Comparison of ENCODE assay signal across 11 cellular contexts in genomic region chr3:140842984-140843649, GRCh38.
DNase-seq lines count a peak whose midpoint lies in the region; ATAC-seq, FAIRE-seq and TF ChIP-seq lines count a peak whose summit lies in the region.
"Had no signal": no experiment of that assay in that cellular context is flagged by ENCODE, and none has a peak within 500 bp of the region (broad histone marks: within the 10 kb centered on the region; RNA-seq: fewer than 3 reads in every experiment).

No MANE protein-coding gene starts in this region.

- RAD21 ChIA-PET in GM12878 (lab: Charles Lee; ENCODE audit: unreplicated experiment), result interaction anchor here (0.5 to 2.3 kb wide), 10 partner anchors 10 to 331 kb away, joined by 3 to 9 read pairs (median 4); no protein-coding TSS in a partner anchor

- TF ChIP-seq CTCF in GM12878 (IDR thresholded peaks at IDR 0.05 in 2 of 3, conservative IDR thresholded peaks at IDR 0.05 in 1 of 3; ENCODE audit: control insufficient read depth in 2 of 3, extremely low read depth in 1 of 3, insufficient read depth in 1 of 3, low read depth in 3 of 3, low read length in 3 of 3) (no peak), foreskin fibroblast (IDR thresholded peaks at IDR 0.05; ENCODE audit: low read depth, low read length) (no peak)

- H3K27ac ChIP-seq in GM12878 (ENCODE audit: control insufficient read depth, insufficient read depth), result peak overlapping the region; percentile 64

- H3K9me3 ChIP-seq in GM12878 (replicated peaks; ENCODE audit: control insufficient read depth, insufficient read depth, low read length), result no peaks in the 10 kb centered on the region
- H3K9me3 ChIP-seq: mucosa of descending colon had no signal

- intact Hi-C loops in GM12878 (cut with micrococcal nuclease; ENCODE audit: unreplicated experiment), result loop anchor here (5.0 kb wide), 1 partner anchor 91 kb away; no protein-coding TSS in a partner anchor

- DNase-seq in GM12878 (ENCODE audit: low read depth, low spot score) (peak; percentile 86), NCI-H446 (lab: John Stamatoyannopoulos, UW) (no peak), NCI-H2081 (lab: John Stamatoyannopoulos, UW) (no peak), activated gamma-delta T cell treated with Interleukin-2 at 50 U/mL for 16 hours (no peak), foreskin fibroblast (no peak)
- DNase-seq: activated CD4-positive, alpha-beta T cell treated with anti-CD3 and anti-CD28 coated beads for 36 hours; mucosa of descending colon had no signal

- TF ChIP-seq POLR2A in GM12878 (IDR thresholded peaks at IDR 0.05; ENCODE audit: low read depth, low read length), result no peak

- ATAC-seq in GM18511 (IDR thresholded peaks at IDR 0.05; ENCODE audit: unreplicated experiment) (peak; percentile 93), GM21576 (IDR thresholded peaks at IDR 0.05; ENCODE audit: unreplicated experiment) (peak; percentile 96), HG03342 (IDR thresholded peaks at IDR 0.05; ENCODE audit: unreplicated experiment) (peak; percentile 98), GM12878 (peak; percentile 96)
- ATAC-seq: activated CD4-positive, alpha-beta T cell treated with anti-CD3 and anti-CD28 coated beads for 36 hours; mucosa of descending colon had no signal

- H3K79me2 ChIP-seq in GM12878 (ENCODE audit: control insufficient read depth, insufficient read depth, low read length), result no peaks in the 10 kb centered on the region

- SMC1A ChIA-PET in GM12878 (lab: Charles Lee; ENCODE audit: uncharacterized antibody, unreplicated experiment), result interaction anchor here (0.6 to 2.3 kb wide), 20 partner anchors 8 to 344 kb away, joined by 3 to 13 read pairs (median 4); no protein-coding TSS in a partner anchor

- BruUV-seq in GM12878 (replicated peaks; lab: Mats Ljungman, UMichigan), result no TSS peak

- WGBS in GM12878 (ENCODE audit: insufficient coverage, insufficient replicate concordance, low lambda C conversion rate, missing lambda C conversion rate), result 3% methylated on average over 4 of the region's 4 CpGs

- TF ChIP-seq RAD21 in GM12878 (IDR thresholded peaks at IDR 0.05; ENCODE audit: insufficient read depth, low read depth, low read length), result no peak

- 0 out of 2 replicates have a peak overlapping the region, but pooled peaks have one; percentile 23 for H3K4me3 ChIP-seq in GM12878
- H3K4me3 ChIP-seq in foreskin fibroblast (ENCODE audit: low read depth in 1 of 2, low read length in 2 of 2), result no peak overlapping the region
- H3K4me3 ChIP-seq: mucosa of descending colon had no signal

- POLR2A ChIA-PET in GM12878 (lab: Charles Lee), result interaction anchor here (1.0 to 2.0 kb wide), 3 partner anchors 10 to 118 kb away, joined by 3 to 6 read pairs (median 5); no protein-coding TSS in a partner anchor

- in situ Hi-C loops in GM12878 (cut with MboI), result no loop called here

- peak overlapping the region; percentile 78 for H3K4me2 ChIP-seq in GM12878 (ENCODE audit: control insufficient read depth, insufficient read depth)

- H2AFZ ChIP-seq in GM12878 (ENCODE audit: control insufficient read depth, low read depth, low read length), result peak overlapping the region; percentile 67

- H3K27me3 ChIP-seq in GM12878 (replicated peaks in 1 of 2; ENCODE audit: control insufficient read depth in 2 of 2, insufficient read depth in 2 of 2, low read length in 1 of 2), result no peaks in the 10 kb centered on the region

- H3K36me3 ChIP-seq in GM12878 (ENCODE audit: control insufficient read depth in 2 of 2, insufficient read depth in 2 of 2, low read length in 1 of 2), result no peaks in the 10 kb centered on the region

- peaks cover 27% of the 10 kb centered on the region for H3K4me1 ChIP-seq in GM12878 (ENCODE audit: control insufficient read depth, insufficient read depth, low read length)

- H3K9ac ChIP-seq in GM12878 (ENCODE audit: control insufficient read depth, insufficient read depth, low read length), result no peak overlapping the region

- CTCF ChIA-PET in GM12878 (lab: Yijun Ruan, JAX), result interaction anchor here (0.8 to 2.0 kb wide), 8 partner anchors 10 to 389 kb away, joined by 3 to 6 read pairs (median 3); partner anchors contain the start of gene PXYLP1

- H4K20me1 ChIP-seq in GM12878 (ENCODE audit: control insufficient read depth, insufficient read depth), result no peaks in the 10 kb centered on the region

- peak; percentile 95 for FAIRE-seq in GM12878 (lab: Jason Lieb, UNC)
- FAIRE-seq: D721Med had no signal

- TF ChIP-seq EP300 in GM12878 (IDR thresholded peaks at IDR 0.05; ENCODE audit: borderline replicate concordance in 1 of 2, control insufficient read depth in 1 of 2, low read depth in 2 of 2, low read length in 2 of 2), result peak; percentile 25 to 77; a peak in 1 of 4 replicates

TF ChIP-seq in GM12878, 131 proteins besides CTCF, POLR2A, EP300 and RAD21 (continues in another document):
- TF ChIP-seq EGR1 (IDR thresholded peaks at IDR 0.05; ENCODE audit: borderline replicate concordance in 1 of 2, low read depth in 2 of 2, low read length in 2 of 2), result no peak
- no peak for TF ChIP-seq POLR2AphosphoS2 (IDR thresholded peaks at IDR 0.05; ENCODE audit: low read depth, low read length)
- peak; percentile 45; the same call in 1 of the 2 replicates for TF ChIP-seq NFIC (IDR thresholded peaks at IDR 0.05; ENCODE audit: low read depth, low read length)
- no peak for TF ChIP-seq CHD4 (IDR thresholded peaks at IDR 0.05)
- TF ChIP-seq SRF (IDR thresholded peaks at IDR 0.05; ENCODE audit: low read depth in 2 of 2, low read length in 2 of 2), result no peak
- TF ChIP-seq, protein P1, sequence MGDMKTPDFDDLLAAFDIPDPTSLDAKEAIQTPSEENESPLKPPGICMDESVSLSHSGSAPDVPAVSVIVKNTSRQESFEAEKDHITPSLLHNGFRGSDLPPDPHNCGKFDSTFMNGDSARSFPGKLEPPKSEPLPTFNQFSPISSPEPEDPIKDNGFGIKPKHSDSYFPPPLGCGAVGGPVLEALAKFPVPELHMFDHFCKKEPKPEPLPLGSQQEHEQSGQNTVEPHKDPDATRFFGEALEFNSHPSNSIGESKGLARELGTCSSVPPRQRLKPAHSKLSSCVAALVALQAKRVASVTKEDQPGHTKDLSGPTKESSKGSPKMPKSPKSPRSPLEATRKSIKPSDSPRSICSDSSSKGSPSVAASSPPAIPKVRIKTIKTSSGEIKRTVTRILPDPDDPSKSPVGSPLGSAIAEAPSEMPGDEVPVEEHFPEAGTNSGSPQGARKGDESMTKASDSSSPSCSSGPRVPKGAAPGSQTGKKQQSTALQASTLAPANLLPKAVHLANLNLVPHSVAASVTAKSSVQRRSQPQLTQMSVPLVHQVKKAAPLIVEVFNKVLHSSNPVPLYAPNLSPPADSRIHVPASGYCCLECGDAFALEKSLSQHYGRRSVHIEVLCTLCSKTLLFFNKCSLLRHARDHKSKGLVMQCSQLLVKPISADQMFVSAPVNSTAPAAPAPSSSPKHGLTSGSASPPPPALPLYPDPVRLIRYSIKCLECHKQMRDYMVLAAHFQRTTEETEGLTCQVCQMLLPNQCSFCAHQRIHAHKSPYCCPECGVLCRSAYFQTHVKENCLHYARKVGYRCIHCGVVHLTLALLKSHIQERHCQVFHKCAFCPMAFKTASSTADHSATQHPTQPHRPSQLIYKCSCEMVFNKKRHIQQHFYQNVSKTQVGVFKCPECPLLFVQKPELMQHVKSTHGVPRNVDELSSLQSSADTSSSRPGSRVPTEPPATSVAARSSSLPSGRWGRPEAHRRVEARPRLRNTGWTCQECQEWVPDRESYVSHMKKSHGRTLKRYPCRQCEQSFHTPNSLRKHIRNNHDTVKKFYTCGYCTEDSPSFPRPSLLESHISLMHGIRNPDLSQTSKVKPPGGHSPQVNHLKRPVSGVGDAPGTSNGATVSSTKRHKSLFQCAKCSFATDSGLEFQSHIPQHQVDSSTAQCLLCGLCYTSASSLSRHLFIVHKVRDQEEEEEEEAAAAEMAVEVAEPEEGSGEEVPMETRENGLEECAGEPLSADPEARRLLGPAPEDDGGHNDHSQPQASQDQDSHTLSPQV (IDR thresholded peaks at IDR 0.05), result no peak
- no peak for TF ChIP-seq SIX5 (IDR thresholded peaks at IDR 0.05; ENCODE audit: low read depth, low read length, severe bottlenecking)
- no peak for TF ChIP-seq RELA (IDR thresholded peaks at IDR 0.05; ENCODE audit: borderline replicate concordance, partially characterized antibody)
- TF ChIP-seq, protein P2, sequence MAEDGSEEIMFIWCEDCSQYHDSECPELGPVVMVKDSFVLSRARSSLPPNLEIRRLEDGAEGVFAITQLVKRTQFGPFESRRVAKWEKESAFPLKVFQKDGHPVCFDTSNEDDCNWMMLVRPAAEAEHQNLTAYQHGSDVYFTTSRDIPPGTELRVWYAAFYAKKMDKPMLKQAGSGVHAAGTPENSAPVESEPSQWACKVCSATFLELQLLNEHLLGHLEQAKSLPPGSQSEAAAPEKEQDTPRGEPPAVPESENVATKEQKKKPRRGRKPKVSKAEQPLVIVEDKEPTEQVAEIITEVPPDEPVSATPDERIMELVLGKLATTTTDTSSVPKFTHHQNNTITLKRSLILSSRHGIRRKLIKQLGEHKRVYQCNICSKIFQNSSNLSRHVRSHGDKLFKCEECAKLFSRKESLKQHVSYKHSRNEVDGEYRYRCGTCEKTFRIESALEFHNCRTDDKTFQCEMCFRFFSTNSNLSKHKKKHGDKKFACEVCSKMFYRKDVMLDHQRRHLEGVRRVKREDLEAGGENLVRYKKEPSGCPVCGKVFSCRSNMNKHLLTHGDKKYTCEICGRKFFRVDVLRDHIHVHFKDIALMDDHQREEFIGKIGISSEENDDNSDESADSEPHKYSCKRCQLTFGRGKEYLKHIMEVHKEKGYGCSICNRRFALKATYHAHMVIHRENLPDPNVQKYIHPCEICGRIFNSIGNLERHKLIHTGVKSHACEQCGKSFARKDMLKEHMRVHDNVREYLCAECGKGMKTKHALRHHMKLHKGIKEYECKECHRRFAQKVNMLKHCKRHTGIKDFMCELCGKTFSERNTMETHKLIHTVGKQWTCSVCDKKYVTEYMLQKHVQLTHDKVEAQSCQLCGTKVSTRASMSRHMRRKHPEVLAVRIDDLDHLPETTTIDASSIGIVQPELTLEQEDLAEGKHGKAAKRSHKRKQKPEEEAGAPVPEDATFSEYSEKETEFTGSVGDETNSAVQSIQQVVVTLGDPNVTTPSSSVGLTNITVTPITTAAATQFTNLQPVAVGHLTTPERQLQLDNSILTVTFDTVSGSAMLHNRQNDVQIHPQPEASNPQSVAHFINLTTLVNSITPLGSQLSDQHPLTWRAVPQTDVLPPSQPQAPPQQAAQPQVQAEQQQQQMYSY (CRISPR knock-in tag; IDR thresholded peaks at IDR 0.05), result no peak
- TF ChIP-seq KAT2A (conservative IDR thresholded peaks at IDR 0.05; ENCODE audit: control insufficient read depth, low read depth, low read length), result no peak
- TF ChIP-seq EZH2 (IDR thresholded peaks at IDR 0.05; ENCODE audit: borderline replicate concordance, control insufficient read depth, low read depth, low read length), result no peak
- no peak for TF ChIP-seq TCF7 (IDR thresholded peaks at IDR 0.05; ENCODE audit: borderline replicate concordance)
- no peak for TF ChIP-seq SUPT20H (IDR thresholded peaks at IDR 0.05; ENCODE audit: borderline replicate concordance, control insufficient read depth, low read depth, low read length)
- TF ChIP-seq MTA2 (IDR thresholded peaks at IDR 0.05; ENCODE audit: low read depth), result peak; percentile 90
- no peak for TF ChIP-seq FOS (IDR thresholded peaks at IDR 0.05; ENCODE audit: borderline replicate concordance, extremely low read depth, insufficient read length)
